In genomic region chr1:170601866-170602265, GRCh38 we compare ENCODE assay signal across 1 cellular context.
TF ChIP-seq lines count a peak whose summit lies in the region.

No MANE protein-coding gene starts in this region.

TF ChIP-seq in K562, 482 proteins besides CTCF, POLR2A, EP300 and RAD21 (continued from another document):
- TF ChIP-seq ZBTB40 (IDR thresholded peaks at IDR 0.05) (no peak), ZBTB40 (CRISPR knock-in tag; IDR thresholded peaks at IDR 0.05) (no peak), BRD4 (IDR thresholded peaks at IDR 0.05) (no peak), ZFP36 (IDR thresholded peaks at IDR 0.05; ENCODE audit: low read depth, low read length, partially characterized antibody) (peak; percentile 67), SMARCA5 (IDR thresholded peaks at IDR 0.05) (no peak), SMC3 (conservative IDR thresholded peaks at IDR 0.05; ENCODE audit: insufficient read depth, low read depth, low read length) (no peak)
TF ChIP-seq in K562: peak in this region for 1.
